In genomic region chr5:77425420-77425819, GRCh38 we compare ENCODE assay signal across 17 cellular contexts.
"Had no signal": no experiment of that assay in that cellular context is flagged by ENCODE, and none has a peak within 500 bp of the region (broad histone marks: within the 10 kb centered on the region; RNA-seq: fewer than 3 reads in every experiment).

No MANE protein-coding gene starts in this region.

- H3K27me3 ChIP-seq: pancreas, upper lobe of left lung had no signal

- H3K9me3 ChIP-seq: mucosa of descending colon, pancreas, upper lobe of left lung had no signal

- H3K4me1 ChIP-seq: pancreas had no signal

- H3K27ac ChIP-seq: pancreas, skin epidermis, upper lobe of left lung had no signal

- H3K4me3 ChIP-seq: mucosa of descending colon, pancreas, skin epidermis, upper lobe of left lung had no signal

- DNase-seq: activated CD4-positive, alpha-beta T cell treated with anti-CD3 and anti-CD28 coated beads, Interleukin-2, amount 50 U/mL, for 1 hour; activated CD8-positive, alpha-beta memory T cell treated with anti-CD3 and anti-CD28 coated beads for 24 hours; activated naive CD4-positive, alpha-beta T cell treated with Interleukin-2 at 50 U/mL for 16 hours; activated naive CD8-positive, alpha-beta T cell treated with anti-CD3 and anti-CD28 coated beads, Interleukin-2, amount 50 U/mL, for 24 hours; activated T-cell treated with anti-CD3 and anti-CD28 coated beads for 4 hours; kidney glomerular epithelial cell; mucosa of descending colon; naive thymus-derived CD4-positive, alpha-beta T cell; pancreas; stimulated activated CD4-positive, alpha-beta T cell treated with anti-CD3 and anti-CD28 coated beads, Interleukin-4, amount 100 ng/mL, for 4 hours; stimulated activated CD8-positive, alpha-beta memory T cell treated with anti-CD3 and anti-CD28 coated beads, Interleukin-4, amount 100 ng/mL, for 48 hours; stimulated activated naive CD4-positive, alpha-beta T cell treated with Interleukin-2 at 50 U/mL for 16 hours; substantia nigra; upper lobe of left lung had no signal

- ATAC-seq: activated CD4-positive, CD25-positive, alpha-beta regulatory T cell treated with anti-CD3 and anti-CD28 coated beads, Interleukin-2, amount 50 U/mL, for 24 hours; activated naive CD8-positive, alpha-beta T cell treated with anti-CD3 and anti-CD28 coated beads, Interleukin-2, amount 50 U/mL, for 24 hours; esophagus mucosa; mucosa of descending colon; naive thymus-derived CD4-positive, alpha-beta T cell had no signal
